ENCODE assay signal across 10 cellular contexts in the genomic region with DNA sequence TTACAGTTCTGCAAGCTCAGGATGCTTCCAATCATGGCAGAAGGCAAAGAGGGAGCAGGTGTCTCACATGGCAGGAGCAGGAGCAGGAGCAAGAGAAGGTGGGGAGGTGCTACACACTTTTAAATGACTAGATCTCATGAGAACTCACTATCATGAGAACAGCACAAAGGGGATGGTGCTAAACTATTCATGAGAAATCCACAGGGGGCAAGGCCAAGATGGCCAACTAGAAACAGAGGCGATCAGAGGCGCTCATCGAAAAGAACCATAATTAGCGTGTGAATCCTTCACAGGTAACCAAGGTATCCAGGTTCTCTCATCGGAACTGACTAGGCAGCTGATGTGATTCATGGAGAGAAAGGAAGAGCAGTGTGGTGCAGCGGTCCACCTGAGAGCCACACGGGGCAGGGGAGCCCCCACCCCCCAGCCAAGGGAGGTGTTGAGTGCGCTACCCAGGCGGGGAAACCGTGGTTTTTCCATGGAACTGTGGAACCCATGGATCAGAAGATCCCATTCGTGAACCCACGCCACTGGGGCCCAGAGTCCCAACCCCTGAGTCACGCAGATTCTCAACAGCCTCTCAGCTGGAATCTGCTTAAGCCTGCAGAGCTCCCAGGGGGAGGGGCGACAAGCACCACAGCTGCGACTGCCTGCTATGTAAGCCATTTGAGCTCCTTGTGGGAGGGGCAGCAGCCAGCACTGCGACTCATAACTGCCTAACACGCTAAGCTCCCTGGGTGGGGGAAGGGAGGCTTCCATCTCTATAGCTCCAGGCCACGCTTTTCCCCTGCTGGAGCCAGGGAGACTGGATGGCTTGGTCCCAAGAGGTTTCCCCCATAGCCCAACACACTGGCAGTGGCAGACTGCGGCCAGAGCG. TPM values are rescaled to one million over a fixed set of nuclear protein-coding genes. Genes with fewer than 3 reads are reported as not detected.
A peak's percentile ranks its signal among the peaks of the same experiment; 100 is the strongest.
DNase-seq lines count a peak whose midpoint lies in the region; TF ChIP-seq lines count a peak whose summit lies in the region.
"Had no signal": no experiment of that assay in that cellular context is flagged by ENCODE, and none has a peak within 500 bp of the region (broad histone marks: within the 10 kb centered on the region; RNA-seq: fewer than 3 reads in every experiment).

No MANE protein-coding gene starts in this region.

- WGBS in endodermal cell (ENCODE audit: insufficient coverage in 1 of 2, insufficient read length in 1 of 2), 2 experiments, result 43 to 93% methylated on average over 3 to 20 of the region's 20 CpGs

- H3K36me3 Mint-ChIP-seq in endodermal cell (ENCODE audit: low read depth), result no peaks in the 10 kb centered on the region

- H3K27me3 Mint-ChIP-seq in endodermal cell (ENCODE audit: insufficient read depth), result no peaks in the 10 kb centered on the region

- H3K27ac Mint-ChIP-seq in endodermal cell, result peak overlapping the region; percentile 94

- H3K9me3 Mint-ChIP-seq in endodermal cell, result peaks cover 61% of the 10 kb centered on the region

- H3K4me3 ChIP-seq in endodermal cell (ENCODE audit: low read length), result peak overlapping the region; percentile 53

- H3K9ac ChIP-seq in endodermal cell (ENCODE audit: extremely low read depth, low read length, poor library complexity, severe bottlenecking), result no peak overlapping the region

- DNase-seq in DMS53 (lab: John Stamatoyannopoulos, UW), result peak; percentile 38
- DNase-seq in DMS53 treated with DMSO at 0.1 percent for 48 hours (lab: John Stamatoyannopoulos, UW; ENCODE audit: unreplicated experiment), result no peak
- peak; percentile 47 for DNase-seq in NCI-H2227 treated with DMSO at 0.1 percent for 48 hours (lab: John Stamatoyannopoulos, UW)
- DNase-seq in endodermal cell, result peak; percentile 91
- peak; percentile 40 for DNase-seq in renal cortical epithelial cell (ENCODE audit: low read depth)
- DNase-seq in activated CD4-positive, alpha-beta T cell treated with anti-CD3 and anti-CD28 coated beads, Interleukin-2, amount 50 U/mL, for 4 hours, result no peak
- no peak for DNase-seq in NCI-H2196 treated with DMSO at 0.1 percent for 48 hours (lab: John Stamatoyannopoulos, UW; ENCODE audit: unreplicated experiment)
- DNase-seq in NCI-H187 (lab: John Stamatoyannopoulos, UW), result no peak
- DNase-seq: hippocampal formation, NCI-H187 treated with DMSO at 0.1 percent for 48 hours had no signal

- H3K27me3 ChIP-seq in endodermal cell (ENCODE audit: control insufficient read depth, insufficient read depth, low read length, poor library complexity, severe bottlenecking), result no peaks in the 10 kb centered on the region

- TF ChIP-seq CTCF in endodermal cell (conservative IDR thresholded peaks at IDR 0.05), result no peak

- H3K4me3 Mint-ChIP-seq in endodermal cell, result peak overlapping the region; percentile 47

- no peak overlapping the region for H3K27ac ChIP-seq in endodermal cell (ENCODE audit: low read depth, low read length)

- H3K4me1 Mint-ChIP-seq in endodermal cell, result peaks cover 5% of the 10 kb centered on the region

- no peaks in the 10 kb centered on the region for H3K9me3 ChIP-seq in endodermal cell (ENCODE audit: control insufficient read depth, low read length)

- H3K36me3 ChIP-seq in endodermal cell (ENCODE audit: control insufficient read depth, insufficient read depth, low read length), result no peaks in the 10 kb centered on the region

- H3K4me1 ChIP-seq in endodermal cell (ENCODE audit: control insufficient read depth, insufficient read depth, low read length), result no peaks in the 10 kb centered on the region

RNA-seq across cellular contexts. Expression of a gene that starts 46.7 kb away (rescaled TPM):
- total RNA-seq in endodermal cell (1 to 10 TPM in 1 of 2 donors, under 1 TPM in 1; 0.27 to 2.6 TPM), renal cortical epithelial cell (not detected in 2 replicates)
- polyA plus RNA-seq in endodermal cell (2013, experiment 1 of 2), result not detected
- not detected for polyA plus RNA-seq in endodermal cell (2013, experiment 2 of 2)

Comparison
In these comparisons a context has a peak if more than half of its experiments do, and no peak if none do; other contexts are left out.
1. DNase-seq: peak in DMS53 (single experiment), NCI-H2227 treated with DMSO at 0.1 percent for 48 hours (single experiment), endodermal cell (single experiment) and renal cortical epithelial cell (single experiment); none in DMS53 treated with DMSO at 0.1 percent for 48 hours (single experiment), activated CD4-positive, alpha-beta T cell treated with anti-CD3 and anti-CD28 coated beads, Interleukin-2, amount 50 U/mL, for 4 hours (0 of 2), NCI-H2196 treated with DMSO at 0.1 percent for 48 hours (single experiment) and NCI-H187 (0 of 2).